Comparison of ENCODE assay signal across 20 cellular contexts in the genomic region with DNA sequence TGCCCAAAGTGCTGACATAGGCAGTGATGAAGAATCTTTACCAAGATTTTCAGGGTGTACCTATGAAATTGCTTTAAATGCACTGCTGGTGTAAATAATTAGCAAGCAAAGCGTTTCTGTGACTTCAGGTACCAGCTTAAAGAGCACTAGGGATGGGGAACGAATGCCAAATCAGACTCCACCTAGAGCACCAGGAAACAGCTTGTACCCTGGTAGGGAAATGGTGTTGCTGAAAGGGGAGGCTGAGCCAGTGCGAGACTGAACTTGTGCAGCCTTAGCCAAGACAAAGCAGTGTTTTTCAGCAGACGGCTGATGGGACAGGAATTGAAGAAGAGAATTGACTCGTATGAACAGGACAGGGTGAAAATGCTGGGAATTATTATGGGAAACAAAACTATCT.
A peak's percentile ranks its signal among the peaks of the same experiment; 100 is the strongest.
DNase-seq lines count a peak whose midpoint lies in the region; ATAC-seq, FAIRE-seq and TF ChIP-seq lines count a peak whose summit lies in the region.
"Had no signal": no experiment of that assay in that cellular context is flagged by ENCODE, and none has a peak within 500 bp of the region (broad histone marks: within the 10 kb centered on the region; RNA-seq: fewer than 3 reads in every experiment).

No MANE protein-coding gene starts in this region.

- CTCF ChIA-PET in Caco-2 (lab: Charles Lee) (no interaction called here), PC-3 (lab: Charles Lee) (no interaction called here), HEK293T (lab: Yijun Ruan, JAX) (no interaction called here)

- TSS peak; percentile 40 for BruUV-seq in Caco-2 (replicated peaks; lab: Mats Ljungman, UMichigan)
- TSS peak; percentile 19 for BruUV-seq in PC-3 (replicated peaks; lab: Mats Ljungman, UMichigan)

- no peak overlapping the region for H3K4me3 Mint-ChIP-seq in Caco-2 (ENCODE audit: unreplicated experiment)
- H3K4me3 Mint-ChIP-seq: CD8-positive, alpha-beta memory T cell had no signal

- H3F3A ChIP-seq in PC-3 (ENCODE audit: low read length, unreplicated experiment): no peaks in the 10 kb centered on the region

- H3K27me3 ChIP-seq in Caco-2 (replicated peaks; ENCODE audit: control insufficient read depth, insufficient read depth, low read length) (no peaks in the 10 kb centered on the region), PC-3 (ENCODE audit: low read length) (no peaks in the 10 kb centered on the region), keratinocyte (ENCODE audit: control insufficient read depth, extremely low read depth, insufficient read depth, low read length) (no peaks in the 10 kb centered on the region)
- H3K27me3 ChIP-seq: BLaER1 treated with 17β-estradiol and CSF1 and Interleukin-3, amounts not matched to agents 10 nM and 100 nM had no signal

- no peaks in the 10 kb centered on the region for H3K9me3 Mint-ChIP-seq in Caco-2 (ENCODE audit: unreplicated experiment)

- H3K9ac ChIP-seq in PC-3 (ENCODE audit: low read length): no peak overlapping the region
- H3K9ac ChIP-seq in keratinocyte (ENCODE audit: control insufficient read depth, extremely low read depth, insufficient read depth, low read length): peak overlapping the region; percentile 0
- H3K9ac ChIP-seq: BLaER1 treated with 17β-estradiol and CSF1 and Interleukin-3, amounts not matched to agents 10 nM and 100 nM; SK-N-SH had no signal

- H3K36me3 ChIP-seq in Caco-2 (ENCODE audit: control insufficient read depth, insufficient read depth, low read length) (no peaks in the 10 kb centered on the region; the same call in 1 of the 2 replicates), PC-3 (ENCODE audit: low read depth, low read length) (peaks cover 4% of the 10 kb centered on the region), keratinocyte (ENCODE audit: control insufficient read depth in 2 of 2, extremely low read depth in 1 of 2, insufficient read depth in 2 of 2, low read length in 2 of 2) (peaks cover 0 to 1% of the 10 kb centered on the region in 2 experiments)
- H3K36me3 ChIP-seq: HAP-1 had no signal

- H3K9me1 ChIP-seq in keratinocyte (ENCODE audit: control insufficient read depth, extremely low read depth, insufficient read depth, low read length): no peaks in the 10 kb centered on the region

- no peaks in the 10 kb centered on the region for H3K9me2 ChIP-seq in PC-3 (replicated peaks; ENCODE audit: low read length)
- H3K9me2 ChIP-seq: SK-N-SH had no signal

- peak; percentile 83 for FAIRE-seq in keratinocyte (lab: Jason Lieb, UNC)
- FAIRE-seq: A549, D721Med had no signal

- ATAC-seq in PC-3: no peak
- no peak for ATAC-seq in HG02623 (IDR thresholded peaks at IDR 0.05; ENCODE audit: unreplicated experiment)
- ATAC-seq: A549 had no signal

- H3K9me3 ChIP-seq in Caco-2 (no peaks in the 10 kb centered on the region), PC-3 (ENCODE audit: low read length) (no peaks in the 10 kb centered on the region), keratinocyte (ENCODE audit: control insufficient read depth, low read depth, low read length) (no peaks in the 10 kb centered on the region)
- H3K9me3 ChIP-seq: A549, HAP-1, SK-N-SH had no signal

- no peaks in the 10 kb centered on the region for H3K4me1 Mint-ChIP-seq in Caco-2 (ENCODE audit: low read depth, unreplicated experiment)

- intact Hi-C loops in Caco-2 (cut with micrococcal nuclease; ENCODE audit: unreplicated experiment) (no loop called here), PC-3 (cut with micrococcal nuclease) (no loop called here)

- H3K27ac Mint-ChIP-seq in Caco-2 (ENCODE audit: unreplicated experiment): no peak overlapping the region
- H3K27ac Mint-ChIP-seq: CD8-positive, alpha-beta memory T cell had no signal

- H2AFZ ChIP-seq in PC-3 (ENCODE audit: low read length): no peak overlapping the region
- H2AFZ ChIP-seq in keratinocyte (ENCODE audit: control insufficient read depth, low read length): peak overlapping the region; percentile 35

- dilution Hi-C loops in keratinocyte (cut with MboI; ENCODE audit: extremely low pct_ligation_motif_present, low sequenced_read_pairs): no loop called here

- no peak for DNase-seq in Caco-2
- no peak for DNase-seq in PC-3
- peak; percentile 66 for DNase-seq in cerebellum (ENCODE audit: low spot score)
- DNase-seq in keratinocyte (ENCODE audit: low read depth, low spot score): no peak
- DNase-seq in activated CD4-positive, alpha-beta T cell treated with anti-CD3 and anti-CD28 coated beads, Interleukin-2, amount 50 U/mL, for 1 hour: no peak
- DNase-seq in HEK293T (ENCODE audit: extremely low spot score): no peak
- DNase-seq: CD8-positive, alpha-beta memory T cell; NCI-H1105 treated with DMSO at 0.1 percent for 48 hours; NCI-H187; NCI-H2107; NCI-H510A; NCI-H748 treated with DMSO at 0.1 percent for 48 hours; RPMI8226; SHP77 treated with DMSO at 0.1 percent for 48 hours; SK-N-SH had no signal

- H3K4me3 ChIP-seq in Caco-2 (ENCODE audit: low read depth, low read length) (no peak overlapping the region), PC-3 (ENCODE audit: low read length) (no peak overlapping the region), keratinocyte (ENCODE audit: control insufficient read depth in 2 of 3, extremely low read depth in 1 of 3, insufficient read depth in 2 of 3, low read depth in 1 of 3, low read length in 3 of 3) (no peak overlapping the region)
- H3K4me3 ChIP-seq: A549; BLaER1 treated with 17β-estradiol and CSF1 and Interleukin-3, amounts not matched to agents 10 nM and 100 nM; HAP-1 had no signal

- POLR2A ChIA-PET in Caco-2 (lab: Charles Lee) (no interaction called here), PC-3 (lab: Charles Lee; ENCODE audit: unreplicated experiment) (no interaction called here), HEK293T (lab: Yijun Ruan, JAX) (no interaction called here)

- no peak overlapping the region for H3K4me2 ChIP-seq in PC-3 (ENCODE audit: low read length)
- peak overlapping the region; percentile 63 for H3K4me2 ChIP-seq in keratinocyte (ENCODE audit: control insufficient read depth, extremely low read depth, insufficient read depth, low read depth, low read length)
- H3K4me2 ChIP-seq: A549; BLaER1 treated with 17β-estradiol and CSF1 and Interleukin-3, amounts not matched to agents 10 nM and 100 nM; SK-N-SH had no signal

- H3K4me1 ChIP-seq in Caco-2: no peaks in the 10 kb centered on the region
- H3K4me1 ChIP-seq in PC-3 (ENCODE audit: insufficient read depth, low read length): no peaks in the 10 kb centered on the region
- peaks cover 9% of the 10 kb centered on the region for H3K4me1 ChIP-seq in keratinocyte (ENCODE audit: control insufficient read depth, extremely low read depth, insufficient read depth, low read length)
- H3K4me1 ChIP-seq: A549; BLaER1 treated with 17β-estradiol and CSF1 and Interleukin-3, amounts not matched to agents 10 nM and 100 nM; HAP-1 had no signal

- H3K36me3 Mint-ChIP-seq in Caco-2 (ENCODE audit: insufficient read depth, unreplicated experiment): peaks cover 23% of the 10 kb centered on the region

- H4K20me1 ChIP-seq in PC-3 (ENCODE audit: low read length) (no peaks in the 10 kb centered on the region), keratinocyte (ENCODE audit: control insufficient read depth, extremely low read depth, insufficient read depth, low read length) (no peaks in the 10 kb centered on the region)
- H4K20me1 ChIP-seq: BLaER1 treated with 17β-estradiol and CSF1 and Interleukin-3, amounts not matched to agents 10 nM and 100 nM had no signal

- H3K27ac ChIP-seq in PC-3 (ENCODE audit: low read length) (no peak overlapping the region), keratinocyte (ENCODE audit: control insufficient read depth, insufficient read depth, low read length) (no peak overlapping the region)
- H3K27ac ChIP-seq: A549; BLaER1 treated with 17β-estradiol and CSF1 and Interleukin-3, amounts not matched to agents 10 nM and 100 nM had no signal

- TF ChIP-seq CTCF in Caco-2 (IDR thresholded peaks at IDR 0.05; ENCODE audit: insufficient read depth in 1 of 2, low read depth in 1 of 2, low read length in 1 of 2, severe bottlenecking in 1 of 2, unreplicated experiment in 1 of 2) (no peak), PC-3 (conservative IDR thresholded peaks at IDR 0.05; ENCODE audit: low read depth, low read length) (no peak), keratinocyte (optimal IDR thresholded peaks at IDR 0.05 in 1 of 3, IDR thresholded peaks at IDR 0.05 in 1 of 3, conservative IDR thresholded peaks at IDR 0.05 in 1 of 3; ENCODE audit: extremely low read depth in 1 of 3, insufficient read depth in 2 of 3, low read length in 3 of 3) (no peak)

- no peaks in the 10 kb centered on the region for H3K79me2 ChIP-seq in PC-3 (ENCODE audit: low read length)
- H3K79me2 ChIP-seq in keratinocyte (ENCODE audit: control insufficient read depth, insufficient read depth, low read length): no peaks in the 10 kb centered on the region

- H3K27me3 Mint-ChIP-seq in Caco-2 (ENCODE audit: insufficient read depth, unreplicated experiment): no peaks in the 10 kb centered on the region

TF ChIP-seq in HEK293T, 16 proteins besides CTCF, POLR2A, EP300 and RAD21:
- TF ChIP-seq FOXK2 (IDR thresholded peaks at IDR 0.05): no peak
- TF ChIP-seq HDGF (IDR thresholded peaks at IDR 0.05; ENCODE audit: borderline replicate concordance): no peak
- no peak for TF ChIP-seq ZNF384 (IDR thresholded peaks at IDR 0.05)
- no peak for TF ChIP-seq LEF1 (IDR thresholded peaks at IDR 0.05; ENCODE audit: borderline replicate concordance)
- no peak for TF ChIP-seq NFRKB (IDR thresholded peaks at IDR 0.05)
